19 cellular contexts compared by ENCODE assay signal in genomic region chr17:73402466-73402865, GRCh38.
"Had no signal": no experiment of that assay in that cellular context is flagged by ENCODE, and none has a peak within 500 bp of the region (broad histone marks: within the 10 kb centered on the region; RNA-seq: fewer than 3 reads in every experiment).

No MANE protein-coding gene starts in this region.

- H3K4me1 ChIP-seq: ascending aorta had no signal

- ATAC-seq: activated CD8-positive, alpha-beta T cell treated with anti-CD3 and anti-CD28 coated beads for 36 hours had no signal

- H3K27ac ChIP-seq: ascending aorta, cardiac muscle cell, WERI-Rb-1 had no signal

- H3K27me3 ChIP-seq: ascending aorta, cardiac muscle cell, MG63 had no signal

- H3K4me3 ChIP-seq: ascending aorta, cardiac muscle cell, MG63 had no signal

- DNase-seq: activated CD4-positive, alpha-beta T cell treated with anti-CD3 and anti-CD28 coated beads, Interleukin-2, amount 50 U/mL, for 4 hours; activated gamma-delta T cell; activated naive CD4-positive, alpha-beta T cell treated with Interleukin-2 at 50 U/mL for 16 hours; activated naive CD8-positive, alpha-beta T cell treated with anti-CD3 and anti-CD28 coated beads, Interleukin-2, amount 10 ng/mL, durations not matched to agents 7 days and 5 days; activated T-cell treated with anti-CD3 and anti-CD28 coated beads, Interleukin-2, amount 50 U/mL, for 24 hours; Kasumi-1; MG63; NCI-H1092 treated with DMSO at 0.1 percent for 48 hours; NCI-H187; NCI-H2029 treated with DMSO at 0.1 percent for 48 hours; NCI-H2107; NCI-H748 treated with DMSO at 0.1 percent for 48 hours; NK-92 treated with Interleukin-12 subunit alpha and Interleukin-12 subunit beta, amount 100 ng/mL, for 24 hours; SHP77 treated with DMSO at 0.1 percent for 48 hours; T1000; WERI-Rb-1 had no signal

- H3K9me3 ChIP-seq: ascending aorta, MG63 had no signal

- H3K36me3 ChIP-seq: MG63 had no signal
